In genomic region chrX:56764975-56765791, GRCh38 we compare ENCODE assay signal across 9 cellular contexts. TPM values are rescaled to one million over a fixed set of nuclear protein-coding genes. Genes with fewer than 3 reads are reported as not detected.
DNase-seq lines count a peak whose midpoint lies in the region; ATAC-seq and TF ChIP-seq lines count a peak whose summit lies in the region.
"Had no signal": no experiment of that assay in that cellular context is flagged by ENCODE, and none has a peak within 500 bp of the region (broad histone marks: within the 10 kb centered on the region; RNA-seq: fewer than 3 reads in every experiment).

No MANE protein-coding gene starts in this region.

- H3K4me3 ChIP-seq in psoas muscle = no peak overlapping the region

- TF ChIP-seq CTCF in GM10248 (IDR thresholded peaks at IDR 0.05; ENCODE audit: control extremely low read depth, extremely low read depth, low read depth, missing control alignments) = no peak
- TF ChIP-seq CTCF in psoas muscle (IDR thresholded peaks at IDR 0.05) = no peak

- H3K27ac ChIP-seq in caudate nucleus (ENCODE audit: low read depth, low read length) (peak overlapping the region; percentile 77), psoas muscle (peak overlapping the region; percentile 95)

- intact Hi-C loops in psoas muscle (cut with DNase I) = no loop called here

- peak; percentile 44 for DNase-seq in GM10248 (ENCODE audit: extremely low spot score)
- DNase-seq in caudate nucleus (lab: John Stamatoyannopoulos, UW) = no peak
- peak in 1 of 2 donors; percentile 31 for DNase-seq in psoas muscle
- DNase-seq in NK-92 treated with Interleukin-12 subunit alpha and Interleukin-12 subunit beta, amount 100 ng/mL, for 24 hours (lab: John Stamatoyannopoulos, UW) = no peak
- DNase-seq: NCI-H2081 had no signal

- no peaks in the 10 kb centered on the region for H3K36me3 ChIP-seq in psoas muscle (ENCODE audit: insufficient read depth in 1 of 2, low read depth in 1 of 2)

- WGBS in psoas muscle, 3 donors = 59 to 70% (median 65%) methylated on average over 15 of the region's 15 CpGs

- peaks cover 15% of the 10 kb centered on the region for H3K4me1 ChIP-seq in psoas muscle

- no peaks in the 10 kb centered on the region for H3K27me3 ChIP-seq in psoas muscle (ENCODE audit: insufficient read depth in 3 of 3, low read length in 2 of 3)

- no peaks in the 10 kb centered on the region for H3K9me3 ChIP-seq in psoas muscle

- ATAC-seq in HG03039 (IDR thresholded peaks at IDR 0.05; ENCODE audit: unreplicated experiment) (peak; percentile 34), psoas muscle (no peak), esophagus mucosa (no peak), GM19324 (IDR thresholded peaks at IDR 0.05; ENCODE audit: low FRiP score, unreplicated experiment) (no peak), GM18873 (IDR thresholded peaks at IDR 0.05; ENCODE audit: low FRiP score, unreplicated experiment) (no peak)

- CTCF ChIA-PET in GM10248 (lab: Yijun Ruan, JAX) = interaction anchor here (0.7 to 2.6 kb wide), 3 partner anchors 37 to 823 kb away, joined by 3 to 29 read pairs (median 3); partner anchors contain the start of gene NBDY

- POLR2A ChIA-PET in GM10248 (lab: Yijun Ruan, JAX) = no interaction called here

RNA-seq across cellular contexts. Expression of gene NBDY, which starts 36.1 kb away (rescaled TPM):
- total RNA-seq in psoas muscle (10 to 100 TPM in 2 of 4 donors, 1 to 10 TPM in 2; 5.3 to 15.6 (median 8.5) TPM), esophagus mucosa (34.2 TPM)
- polyA plus RNA-seq in psoas muscle = 1 to 10 TPM; 5.2 to 7.7 (median 6.5) TPM
